Comparison of ENCODE assay signal across 1 cellular context in genomic region chr1:1614204-1614953, GRCh38.
TF ChIP-seq lines count a peak whose summit lies in the region.

No MANE protein-coding gene starts in this region.

TF ChIP-seq in H1, 55 proteins besides CTCF, POLR2A, EP300 and RAD21:
- TF ChIP-seq USF2 (IDR thresholded peaks at IDR 0.05; ENCODE audit: low read length) (peak; percentile 29; the same call in 1 of the 2 replicates), ATF3 (IDR thresholded peaks at IDR 0.05; ENCODE audit: insufficient read depth, low read depth, low read length) (no peak)
